20 cellular contexts compared by ENCODE assay signal in genomic region chr9:123309611-123310010, GRCh38. TPM values are rescaled to one million over a fixed set of nuclear protein-coding genes. Genes with fewer than 3 reads are reported as not detected.
DNase-seq lines count a peak whose midpoint lies in the region; TF ChIP-seq lines count a peak whose summit lies in the region.
"Had no signal": no experiment of that assay in that cellular context is flagged by ENCODE, and none has a peak within 500 bp of the region (broad histone marks: within the 10 kb centered on the region; RNA-seq: fewer than 3 reads in every experiment).

No MANE protein-coding gene starts in this region.

- peaks cover 11% of the 10 kb centered on the region for H3K4me1 Mint-ChIP-seq in activated naive CD8-positive, alpha-beta T cell treated with anti-CD3 and anti-CD28 coated beads for 36 hours
- H3K4me1 Mint-ChIP-seq in activated CD4-positive, alpha-beta memory T cell treated with anti-CD3 and anti-CD28 coated beads for 36 hours (ENCODE audit: low read depth), result peaks cover 6% of the 10 kb centered on the region

- H3K27ac ChIP-seq in GM23248 (no peak overlapping the region), SK-N-MC (peak overlapping the region; percentile 98)

- no peaks in the 10 kb centered on the region for H3K9me3 Mint-ChIP-seq in activated naive CD8-positive, alpha-beta T cell treated with anti-CD3 and anti-CD28 coated beads for 36 hours
- H3K9me3 Mint-ChIP-seq in activated CD4-positive, alpha-beta memory T cell treated with anti-CD3 and anti-CD28 coated beads for 36 hours, result no peaks in the 10 kb centered on the region

- no peaks in the 10 kb centered on the region for H3K36me3 Mint-ChIP-seq in activated naive CD8-positive, alpha-beta T cell treated with anti-CD3 and anti-CD28 coated beads for 36 hours
- no peaks in the 10 kb centered on the region for H3K36me3 Mint-ChIP-seq in activated CD4-positive, alpha-beta memory T cell treated with anti-CD3 and anti-CD28 coated beads for 36 hours

- H3K4me1 ChIP-seq in GM23248 (ENCODE audit: insufficient read depth), result no peaks in the 10 kb centered on the region

- H3K4me2 ChIP-seq in GM23248 (ENCODE audit: unreplicated experiment), result no peak overlapping the region

- H3K4me3 Mint-ChIP-seq in activated naive CD8-positive, alpha-beta T cell treated with anti-CD3 and anti-CD28 coated beads for 36 hours, result no peak overlapping the region
- no peak overlapping the region for H3K4me3 Mint-ChIP-seq in activated CD4-positive, alpha-beta memory T cell treated with anti-CD3 and anti-CD28 coated beads for 36 hours

- DNase-seq in GM23248, result peak; percentile 19
- no peak for DNase-seq in SK-N-MC (ENCODE audit: low read depth, low spot score)
- DNase-seq in fibroblast of mammary gland (ENCODE audit: low read depth), result peak; percentile 6
- peak; percentile 5 for DNase-seq in renal cortical epithelial cell (ENCODE audit: low read depth)
- DNase-seq in NCI-H1417 treated with DMSO at 0.1 percent for 48 hours (lab: John Stamatoyannopoulos, UW), result no peak
- no peak for DNase-seq in activated naive CD8-positive, alpha-beta T cell treated with anti-CD3 and anti-CD28 coated beads for 36 hours
- DNase-seq in NCI-H226, result no peak
- no peak for DNase-seq in activated CD4-positive, alpha-beta memory T cell treated with anti-CD3 and anti-CD28 coated beads for 36 hours
- DNase-seq: AML-193; DMS53; GDM1; NCI-H1092 treated with DMSO at 0.1 percent for 48 hours; NCI-H146; NCI-H2029; NCI-H2227 treated with DMSO at 0.1 percent for 48 hours; NCI-H510A treated with DMSO at 0.1 percent for 48 hours; NCI-H774; NK-92 treated with Interleukin-12 subunit alpha and Interleukin-12 subunit beta, amount 100 ng/mL, for 24 hours had no signal

- H2AFZ ChIP-seq in GM23248, result no peak overlapping the region

- H3K9me3 ChIP-seq in GM23248 (ENCODE audit: low read depth), result no peaks in the 10 kb centered on the region
- H3K9me3 ChIP-seq in SK-N-MC (ENCODE audit: low read depth, low read length), result no peaks in the 10 kb centered on the region

- no peaks in the 10 kb centered on the region for H3K27me3 Mint-ChIP-seq in activated naive CD8-positive, alpha-beta T cell treated with anti-CD3 and anti-CD28 coated beads for 36 hours
- H3K27me3 Mint-ChIP-seq in activated CD4-positive, alpha-beta memory T cell treated with anti-CD3 and anti-CD28 coated beads for 36 hours, result no peaks in the 10 kb centered on the region

- H3K79me2 ChIP-seq in GM23248 (ENCODE audit: insufficient read depth), result no peaks in the 10 kb centered on the region

- no peak for TF ChIP-seq CTCF in fibroblast of mammary gland (conservative IDR thresholded peaks at IDR 0.05; ENCODE audit: control insufficient read depth, insufficient read depth, low read depth, low read length)

- no peaks in the 10 kb centered on the region for H3K9me2 ChIP-seq in GM23248 (ENCODE audit: insufficient read depth)

- H3K4me3 ChIP-seq in GM23248 (no peak overlapping the region), SK-N-MC (no peak overlapping the region), fibroblast of mammary gland (ENCODE audit: control insufficient read depth, low read depth, low read length) (no peak overlapping the region)

- H3K27ac Mint-ChIP-seq in activated naive CD8-positive, alpha-beta T cell treated with anti-CD3 and anti-CD28 coated beads for 36 hours, result no peak overlapping the region
- H3K27ac Mint-ChIP-seq in activated CD4-positive, alpha-beta memory T cell treated with anti-CD3 and anti-CD28 coated beads for 36 hours, result no peak overlapping the region

- in situ Hi-C loops in GM23248 (cut with MboI), result no loop called here

- no peaks in the 10 kb centered on the region; the same call in none of the 2 replicates for H3K27me3 ChIP-seq in GM23248 (replicated peaks; ENCODE audit: insufficient read depth)

- intact Hi-C loops in activated CD4-positive, alpha-beta memory T cell treated with anti-CD3 and anti-CD28 coated beads for 36 hours (cut with micrococcal nuclease), result no loop called here

- no peaks in the 10 kb centered on the region for H4K20me1 ChIP-seq in GM23248 (ENCODE audit: insufficient read depth)

- no peaks in the 10 kb centered on the region for H3F3A ChIP-seq in GM23248 (ENCODE audit: insufficient read depth)

- POLR2A ChIA-PET in activated CD4-positive, alpha-beta memory T cell treated with anti-CD3 and anti-CD28 coated beads for 36 hours (lab: Charles Lee), result no interaction called here

- H3K9ac ChIP-seq in GM23248 (no peak overlapping the region), SK-N-MC (ENCODE audit: insufficient read length) (no peak overlapping the region)

- WGBS in GM23248 (ENCODE audit: low coverage in 1 of 2, low lambda C conversion rate in 2 of 2, missing lambda C conversion rate in 2 of 2), 2 experiments, result 71 to 85% methylated on average over 1 of the region's 1 CpG

- H3K36me3 ChIP-seq in GM23248 (ENCODE audit: low read depth) (no peaks in the 10 kb centered on the region), SK-N-MC (ENCODE audit: insufficient read depth, low read length) (no peaks in the 10 kb centered on the region)

- CTCF ChIA-PET in activated CD4-positive, alpha-beta memory T cell treated with anti-CD3 and anti-CD28 coated beads for 36 hours (lab: Charles Lee), result no interaction called here

RNA-seq across cellular contexts. Expression of gene STRBP, which starts 41.2 kb away (rescaled TPM):
- 0.51 and 2.5 TPM in 2 replicates for total RNA-seq in GM23248 (2014; rRNA removed; shearing (Covaris generic))
- polyA plus RNA-seq in GM23248 (2016; fragmentation: Nextera tagmentation; extraction: Ambion mirVana), result 1.1 and 1.4 TPM in 2 replicates
- total RNA-seq in renal cortical epithelial cell, result 23.8 and 26.0 TPM in 2 replicates
- 10 to 100 TPM; 43.5 to 46.2 TPM for total RNA-seq in activated naive CD8-positive, alpha-beta T cell treated with anti-CD3 and anti-CD28 coated beads for 36 hours
- 10 to 100 TPM; 27.5 to 29.1 TPM for total RNA-seq in activated CD4-positive, alpha-beta memory T cell treated with anti-CD3 and anti-CD28 coated beads for 36 hours

RNA-seq across cellular contexts. Expression of gene CRB2, which starts 46.4 kb away (rescaled TPM):
- not detected in 2 replicates for total RNA-seq in GM23248 (2014; rRNA removed; shearing (Covaris generic))
- polyA plus RNA-seq in GM23248 (2016; fragmentation: Nextera tagmentation; extraction: Ambion mirVana), result not detected in 2 replicates
- 0.17 and 0.65 TPM in 2 replicates for total RNA-seq in renal cortical epithelial cell
- under 1 TPM; 0.06 to 0.10 TPM for total RNA-seq in activated naive CD8-positive, alpha-beta T cell treated with anti-CD3 and anti-CD28 coated beads for 36 hours
- not detected for total RNA-seq in activated CD4-positive, alpha-beta memory T cell treated with anti-CD3 and anti-CD28 coated beads for 36 hours
- total RNA-seq: H4, LHCN-M2 had no signal

Comparison
In these comparisons a context has a peak if more than half of its experiments do, and no peak if none do; other contexts are left out.
1. DNase-seq: peak in GM23248 (single experiment), fibroblast of mammary gland (single experiment) and renal cortical epithelial cell (single experiment); none in SK-N-MC (single experiment), NCI-H1417 treated with DMSO at 0.1 percent for 48 hours (single experiment), activated naive CD8-positive, alpha-beta T cell treated with anti-CD3 and anti-CD28 coated beads for 36 hours (single experiment), NCI-H226 (single experiment) and activated CD4-positive, alpha-beta memory T cell treated with anti-CD3 and anti-CD28 coated beads for 36 hours (single experiment).